In genomic region chrX:100424012-100424411, GRCh38 we compare ENCODE assay signal across 18 cellular contexts. TPM values are rescaled to one million over a fixed set of nuclear protein-coding genes. Genes with fewer than 3 reads are reported as not detected.
DNase-seq lines count a peak whose midpoint lies in the region; ATAC-seq, FAIRE-seq and TF ChIP-seq lines count a peak whose summit lies in the region.
"Had no signal": no experiment of that assay in that cellular context is flagged by ENCODE, and none has a peak within 500 bp of the region (broad histone marks: within the 10 kb centered on the region; RNA-seq: fewer than 3 reads in every experiment).

No MANE protein-coding gene starts in this region.

- no peaks in the 10 kb centered on the region for H3K79me2 ChIP-seq in SK-N-SH (ENCODE audit: insufficient read depth)
- H3K79me2 ChIP-seq in MM.1S (ENCODE audit: low read length), result no peaks in the 10 kb centered on the region

- no peak overlapping the region for H3K4me2 ChIP-seq in A549
- H3K4me2 ChIP-seq in SK-N-SH, result no peak overlapping the region
- no peak overlapping the region for H3K4me2 ChIP-seq in MM.1S (ENCODE audit: low read depth, low read length)

- DNase-seq in A549 (ENCODE audit: low read depth in 1 of 2, low spot score in 1 of 2) (no peak), SK-N-SH (no peak), fibroblast of the aortic adventitia (ENCODE audit: low read depth) (no peak), pons (ENCODE audit: low spot score) (no peak), MM.1S (no peak)
- DNase-seq: activated B cell treated with CpG ODN at 0.5 μM for 24 hours; activated CD8-positive, alpha-beta memory T cell treated with anti-CD3 and anti-CD28 coated beads, Interleukin-2, amount 50 U/mL, for 48 hours; activated naive CD8-positive, alpha-beta T cell treated with anti-CD3 and anti-CD28 coated beads, Interleukin-2, amount 10 ng/mL, durations not matched to agents 7 days and 5 days; AML-193; naive thymus-derived CD8-positive, alpha-beta T cell; NCI-H1436; NCI-H526 treated with DMSO at 0.1 percent for 48 hours; stimulated activated naive CD8-positive, alpha-beta T cell treated with anti-CD3 and anti-CD28 coated beads, Interleukin-15, Interleukin-2, amounts not matched to agents 100 U/mL and 50 U/mL, for 24 hours had no signal

- H3K27me3 ChIP-seq in SK-N-SH (ENCODE audit: insufficient read depth) (no peaks in the 10 kb centered on the region; the same call in 1 of the 2 replicates), MM.1S (replicated peaks; ENCODE audit: insufficient read depth, low read length) (no peaks in the 10 kb centered on the region)

- TF ChIP-seq RAD21 in A549 (conservative IDR thresholded peaks at IDR 0.05 in 1 of 2, IDR thresholded peaks at IDR 0.05 in 1 of 2) (0 out of 5 replicates have a peak, but pooled peaks of 1 of the 2 experiments have one; percentile 22), SK-N-SH (IDR thresholded peaks at IDR 0.05; ENCODE audit: low read length) (no peak; the same call in 1 of the 2 replicates)

- H2AFZ ChIP-seq in SK-N-SH (ENCODE audit: low read depth) (no peak overlapping the region), MM.1S (ENCODE audit: low read length) (no peak overlapping the region)

- H3K9me3 ChIP-seq in A549 (no peaks in the 10 kb centered on the region), SK-N-SH (no peaks in the 10 kb centered on the region), MM.1S (replicated peaks; ENCODE audit: insufficient read depth, low read length) (no peaks in the 10 kb centered on the region)

- CTCF ChIA-PET in A549 (lab: Yijun Ruan, JAX) (interaction anchor here (0.6 to 1.8 kb wide), 3 partner anchors 10 to 344 kb away, joined by 3 to 4 read pairs (median 3); no protein-coding TSS in a partner anchor), SK-N-SH (lab: Yijun Ruan, JAX) (interaction anchor here (0.5 to 4.3 kb wide), 2 partner anchors 11 to 31 kb away, joined by 5 to 13 read pairs; no protein-coding TSS in a partner anchor)

- no peaks in the 10 kb centered on the region for H3F3A ChIP-seq in SK-N-SH (replicated peaks; ENCODE audit: insufficient read depth)
- H3F3A ChIP-seq in MM.1S (ENCODE audit: insufficient read depth, low read length), result no peaks in the 10 kb centered on the region

- WGBS in A549 (ENCODE audit: missing lambda C conversion rate), result 26% methylated on average over 4 of the region's 4 CpGs
- WGBS in SK-N-SH (ENCODE audit: low lambda C conversion rate), result 7% methylated on average over 4 of the region's 4 CpGs

- H3K4me3 ChIP-seq in A549 (no peak overlapping the region), GM12875 (ENCODE audit: low read depth, low read length) (no peak overlapping the region), SK-N-SH (ENCODE audit: low read depth in 2 of 2, low read length in 1 of 2) (no peak overlapping the region), fibroblast of the aortic adventitia (ENCODE audit: low read depth, low read length) (no peak overlapping the region), MM.1S (ENCODE audit: low read length) (no peak overlapping the region)

- H3K9me2 ChIP-seq in SK-N-SH (no peaks in the 10 kb centered on the region), MM.1S (replicated peaks; ENCODE audit: insufficient read depth, low read length) (no peaks in the 10 kb centered on the region)

- H3K27ac ChIP-seq in A549, result no peak overlapping the region
- no peak overlapping the region for H3K27ac ChIP-seq in SK-N-SH (ENCODE audit: low read depth in 2 of 2, low read length in 1 of 2)
- no peak overlapping the region for H3K27ac ChIP-seq in MM.1S (ENCODE audit: low read length)

- TF ChIP-seq CTCF in A549 (IDR thresholded peaks at IDR 0.05) (no peak), GM12875 (IDR thresholded peaks at IDR 0.05; ENCODE audit: borderline replicate concordance, insufficient read depth, low read depth, low read length) (0 out of 2 replicates have a peak, but pooled peaks have one; percentile 16), SK-N-SH (IDR thresholded peaks at IDR 0.05) (peak; percentile 32), fibroblast of the aortic adventitia (IDR thresholded peaks at IDR 0.05; ENCODE audit: insufficient read depth, low read length) (peak; percentile 5), MM.1S (IDR thresholded peaks at IDR 0.05; ENCODE audit: low read length) (no peak)

- H3K9ac ChIP-seq in SK-N-SH, result no peak overlapping the region
- H3K9ac ChIP-seq in MM.1S (ENCODE audit: low read length), result no peak overlapping the region

- no peak for FAIRE-seq in A549 (lab: Jason Lieb, UNC)
- FAIRE-seq: frontal cortex, islet of Langerhans had no signal

- H3K36me3 ChIP-seq in SK-N-SH (replicated peaks in 1 of 2; ENCODE audit: control insufficient read depth in 1 of 2, insufficient read depth in 2 of 2, low read length in 1 of 2) (no peaks in the 10 kb centered on the region), MM.1S (replicated peaks; ENCODE audit: insufficient read depth, low read length) (no peaks in the 10 kb centered on the region)

- no peaks in the 10 kb centered on the region for H3K4me1 ChIP-seq in A549
- no peaks in the 10 kb centered on the region for H3K4me1 ChIP-seq in SK-N-SH (ENCODE audit: control insufficient read depth in 1 of 2, insufficient read depth in 2 of 2, low read depth in 1 of 2, low read length in 1 of 2)
- no peaks in the 10 kb centered on the region for H3K4me1 ChIP-seq in MM.1S (ENCODE audit: low read length)

- ATAC-seq in A549 (peak; percentile 34 to 71; a peak in 2 of 6 replicates), HG03139 (IDR thresholded peaks at IDR 0.05; ENCODE audit: unreplicated experiment) (no peak), GM18511 (IDR thresholded peaks at IDR 0.05; ENCODE audit: unreplicated experiment) (no peak)
- ATAC-seq: naive thymus-derived CD8-positive, alpha-beta T cell; stimulated activated naive CD8-positive, alpha-beta T cell treated with anti-CD3 and anti-CD28 coated beads, Interleukin-15, Interleukin-2, amounts not matched to agents 100 U/mL and 50 U/mL, for 24 hours had no signal

- H4K20me1 ChIP-seq in SK-N-SH (ENCODE audit: insufficient read depth) (no peaks in the 10 kb centered on the region), MM.1S (ENCODE audit: insufficient read depth, low read length) (no peaks in the 10 kb centered on the region)

- TF ChIP-seq EP300 in A549 (IDR thresholded peaks at IDR 0.05) (no peak), SK-N-SH (IDR thresholded peaks at IDR 0.05; ENCODE audit: borderline replicate concordance in 1 of 2, low read depth in 1 of 2, low read length in 1 of 2) (no peak)

- POLR2A ChIA-PET in A549 (lab: Yijun Ruan, JAX) (no interaction called here), SK-N-SH (lab: Yijun Ruan, JAX) (no interaction called here)

- no peak for TF ChIP-seq POLR2A in A549 (IDR thresholded peaks at IDR 0.05; ENCODE audit: low read length)

TF ChIP-seq in A549, 52 proteins besides CTCF, POLR2A, EP300 and RAD21 (continues in another document):
- no peak for TF ChIP-seq RARB (CRISPR knock-in tag; IDR thresholded peaks at IDR 0.05)
- TF ChIP-seq, protein P1, sequence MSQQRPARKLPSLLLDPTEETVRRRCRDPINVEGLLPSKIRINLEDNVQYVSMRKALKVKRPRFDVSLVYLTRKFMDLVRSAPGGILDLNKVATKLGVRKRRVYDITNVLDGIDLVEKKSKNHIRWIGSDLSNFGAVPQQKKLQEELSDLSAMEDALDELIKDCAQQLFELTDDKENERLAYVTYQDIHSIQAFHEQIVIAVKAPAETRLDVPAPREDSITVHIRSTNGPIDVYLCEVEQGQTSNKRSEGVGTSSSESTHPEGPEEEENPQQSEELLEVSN (IDR thresholded peaks at IDR 0.05; ENCODE audit: borderline replicate concordance, low read depth), result no peak
- TF ChIP-seq, protein P2, sequence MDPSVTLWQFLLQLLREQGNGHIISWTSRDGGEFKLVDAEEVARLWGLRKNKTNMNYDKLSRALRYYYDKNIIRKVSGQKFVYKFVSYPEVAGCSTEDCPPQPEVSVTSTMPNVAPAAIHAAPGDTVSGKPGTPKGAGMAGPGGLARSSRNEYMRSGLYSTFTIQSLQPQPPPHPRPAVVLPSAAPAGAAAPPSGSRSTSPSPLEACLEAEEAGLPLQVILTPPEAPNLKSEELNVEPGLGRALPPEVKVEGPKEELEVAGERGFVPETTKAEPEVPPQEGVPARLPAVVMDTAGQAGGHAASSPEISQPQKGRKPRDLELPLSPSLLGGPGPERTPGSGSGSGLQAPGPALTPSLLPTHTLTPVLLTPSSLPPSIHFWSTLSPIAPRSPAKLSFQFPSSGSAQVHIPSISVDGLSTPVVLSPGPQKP (IDR thresholded peaks at IDR 0.05; ENCODE audit: low read depth, low read length), result no peak
- TF ChIP-seq CHD4 (IDR thresholded peaks at IDR 0.05; ENCODE audit: borderline replicate concordance), result no peak

RNA-seq across cellular contexts. Expression of gene PCDH19, which starts 13.9 kb away (rescaled TPM):
- polyA plus RNA-seq in A549 (2011; rRNA removed) (0.01 and 0.03 TPM in 2 replicates), A549 (2017; fragmentation: RNase III; extraction: RNeasy Plus Mini Kit Qiagen cat#74134 plus additional on column Dnase treatment) (0.01 TPM in 3 replicates), SK-N-SH (2012; rRNA removed) (under 0.01 and 0.02 TPM in 2 replicates)
- 0.01 TPM in 2 replicates for polyA plus RNA-seq in A549 (2012; cell fraction: cytosol; rRNA removed)
- polyA plus RNA-seq in A549 (2012; cell fraction: nucleus; rRNA removed), result 0.02 TPM in 2 replicates
- polyA minus RNA-seq in A549 (2011; rRNA and poly(A)+ RNA removed), result not detected in 2 replicates
- polyA plus RNA-seq in SK-N-SH (2012; cell fraction: cytosol; rRNA removed), result 0.01 TPM in 1 of 2 replicates, not detected in the other
- polyA plus RNA-seq in SK-N-SH (2012; cell fraction: nucleus; rRNA removed), result 0.05 and 0.06 TPM in 2 replicates
- 0.09 TPM in 1 of 2 replicates, not detected in the other for total RNA-seq in fibroblast of the aortic adventitia (ENCODE audit: low replicate concordance)
- total RNA-seq: activated B cell treated with CpG ODN at 0.5 μM for 24 hours; activated naive CD8-positive, alpha-beta T cell treated with anti-CD3 and anti-CD28 coated beads, Interleukin-2, amount 10 ng/mL, durations not matched to agents 7 days and 5 days; naive thymus-derived CD8-positive, alpha-beta T cell had no signal
- polyA plus RNA-seq: naive thymus-derived CD8-positive, alpha-beta T cell had no signal

Comparison
In these comparisons a context has a peak if more than half of its experiments do, and no peak if none do; other contexts are left out.
1. ATAC-seq: peak in A549 (2 of 2); none in HG03139 (single experiment) and GM18511 (single experiment).
2. CTCF ChIP-seq: peak in GM12875 (single experiment), SK-N-SH (single experiment) and fibroblast of the aortic adventitia (single experiment); none in A549 (single experiment) and MM.1S (single experiment).
3. Of the 12 proteins assayed by ChIP-seq in both A549 and SK-N-SH: peak only in A549: none; only in SK-N-SH: CTCF; in both: none; in neither: 10; mixed calls (peak in some experiments, not most) for 1.